1 cellular context compared by ENCODE assay signal in the genomic region with DNA sequence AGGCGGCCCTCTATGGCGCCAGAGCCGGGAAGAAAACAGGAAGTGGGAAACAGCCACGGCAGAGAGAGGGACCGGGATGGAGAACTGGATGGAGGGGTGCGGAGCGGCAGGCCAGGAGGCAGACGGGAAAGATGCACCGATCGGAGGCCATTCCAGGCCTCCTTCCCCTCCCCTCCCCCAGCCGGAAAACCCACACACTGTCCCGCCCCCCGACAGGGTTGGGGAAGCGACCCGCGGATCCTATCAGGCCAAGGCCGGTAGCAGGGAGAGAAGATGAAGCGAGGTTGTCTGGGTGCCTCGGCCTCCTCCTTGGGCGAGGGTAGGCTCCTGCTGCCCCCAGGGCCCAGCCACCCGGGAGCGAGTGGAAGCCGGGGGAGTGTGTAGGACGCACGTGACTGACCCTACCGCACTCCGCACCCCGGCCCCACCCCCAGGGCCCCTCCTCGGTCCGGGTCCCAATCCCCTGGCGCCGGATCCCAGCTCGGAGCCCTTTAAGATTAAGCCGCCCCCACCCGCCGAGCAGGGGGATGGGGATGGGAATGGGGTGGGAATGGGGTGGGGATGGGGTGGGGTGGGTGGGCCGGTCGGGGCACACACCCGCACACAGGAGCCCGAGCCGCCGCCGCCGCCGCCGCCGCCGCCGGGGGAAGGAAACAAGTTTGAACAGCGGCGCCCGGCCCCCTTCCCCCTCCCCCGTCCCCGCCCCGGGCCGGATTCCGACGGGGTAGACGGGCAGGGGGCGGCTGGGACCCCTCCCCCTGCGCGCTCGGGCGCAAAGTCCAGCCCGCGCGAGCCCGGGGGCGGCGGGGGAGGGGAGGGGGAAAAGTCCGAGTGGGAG.
TF ChIP-seq lines count a peak whose summit lies in the region.

No MANE protein-coding gene starts in this region.

TF ChIP-seq in GM12878, 131 proteins besides CTCF, POLR2A, EP300 and RAD21 (continues in another document):
- TF ChIP-seq E2F8 (IDR thresholded peaks at IDR 0.05; ENCODE audit: low read depth, partially characterized antibody): no peak
- TF ChIP-seq, protein P1, sequence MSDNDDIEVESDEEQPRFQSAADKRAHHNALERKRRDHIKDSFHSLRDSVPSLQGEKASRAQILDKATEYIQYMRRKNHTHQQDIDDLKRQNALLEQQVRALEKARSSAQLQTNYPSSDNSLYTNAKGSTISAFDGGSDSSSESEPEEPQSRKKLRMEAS (IDR thresholded peaks at IDR 0.05; ENCODE audit: low read depth, low read length): no peak
- TF ChIP-seq POLR2AphosphoS5 (IDR thresholded peaks at IDR 0.05; ENCODE audit: low read length): peak; percentile 63; the same call in 1 of the 2 replicates
- no peak for TF ChIP-seq SREBF1 (IDR thresholded peaks at IDR 0.05; ENCODE audit: low read length)
- TF ChIP-seq GABPA (IDR thresholded peaks at IDR 0.05; ENCODE audit: low read depth): no peak
- no peak for TF ChIP-seq ZNF217 (IDR thresholded peaks at IDR 0.05)
- TF ChIP-seq, protein P2, sequence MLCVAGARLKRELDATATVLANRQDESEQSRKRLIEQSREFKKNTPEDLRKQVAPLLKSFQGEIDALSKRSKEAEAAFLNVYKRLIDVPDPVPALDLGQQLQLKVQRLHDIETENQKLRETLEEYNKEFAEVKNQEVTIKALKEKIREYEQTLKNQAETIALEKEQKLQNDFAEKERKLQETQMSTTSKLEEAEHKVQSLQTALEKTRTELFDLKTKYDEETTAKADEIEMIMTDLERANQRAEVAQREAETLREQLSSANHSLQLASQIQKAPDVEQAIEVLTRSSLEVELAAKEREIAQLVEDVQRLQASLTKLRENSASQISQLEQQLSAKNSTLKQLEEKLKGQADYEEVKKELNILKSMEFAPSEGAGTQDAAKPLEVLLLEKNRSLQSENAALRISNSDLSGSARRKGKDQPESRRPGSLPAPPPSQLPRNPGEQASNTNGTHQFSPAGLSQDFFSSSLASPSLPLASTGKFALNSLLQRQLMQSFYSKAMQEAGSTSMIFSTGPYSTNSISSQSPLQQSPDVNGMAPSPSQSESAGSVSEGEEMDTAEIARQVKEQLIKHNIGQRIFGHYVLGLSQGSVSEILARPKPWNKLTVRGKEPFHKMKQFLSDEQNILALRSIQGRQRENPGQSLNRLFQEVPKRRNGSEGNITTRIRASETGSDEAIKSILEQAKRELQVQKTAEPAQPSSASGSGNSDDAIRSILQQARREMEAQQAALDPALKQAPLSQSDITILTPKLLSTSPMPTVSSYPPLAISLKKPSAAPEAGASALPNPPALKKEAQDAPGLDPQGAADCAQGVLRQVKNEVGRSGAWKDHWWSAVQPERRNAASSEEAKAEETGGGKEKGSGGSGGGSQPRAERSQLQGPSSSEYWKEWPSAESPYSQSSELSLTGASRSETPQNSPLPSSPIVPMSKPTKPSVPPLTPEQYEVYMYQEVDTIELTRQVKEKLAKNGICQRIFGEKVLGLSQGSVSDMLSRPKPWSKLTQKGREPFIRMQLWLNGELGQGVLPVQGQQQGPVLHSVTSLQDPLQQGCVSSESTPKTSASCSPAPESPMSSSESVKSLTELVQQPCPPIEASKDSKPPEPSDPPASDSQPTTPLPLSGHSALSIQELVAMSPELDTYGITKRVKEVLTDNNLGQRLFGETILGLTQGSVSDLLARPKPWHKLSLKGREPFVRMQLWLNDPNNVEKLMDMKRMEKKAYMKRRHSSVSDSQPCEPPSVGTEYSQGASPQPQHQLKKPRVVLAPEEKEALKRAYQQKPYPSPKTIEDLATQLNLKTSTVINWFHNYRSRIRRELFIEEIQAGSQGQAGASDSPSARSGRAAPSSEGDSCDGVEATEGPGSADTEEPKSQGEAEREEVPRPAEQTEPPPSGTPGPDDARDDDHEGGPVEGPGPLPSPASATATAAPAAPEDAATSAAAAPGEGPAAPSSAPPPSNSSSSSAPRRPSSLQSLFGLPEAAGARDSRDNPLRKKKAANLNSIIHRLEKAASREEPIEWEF (IDR thresholded peaks at IDR 0.05; ENCODE audit: insufficient replicate concordance, low read depth, low read length): no peak
- no peak for TF ChIP-seq WRNIP1 (IDR thresholded peaks at IDR 0.05; ENCODE audit: borderline replicate concordance, low read depth, low read length)
- TF ChIP-seq SIN3A (IDR thresholded peaks at IDR 0.05; ENCODE audit: low read depth, low read length): no peak
- TF ChIP-seq, protein P3, sequence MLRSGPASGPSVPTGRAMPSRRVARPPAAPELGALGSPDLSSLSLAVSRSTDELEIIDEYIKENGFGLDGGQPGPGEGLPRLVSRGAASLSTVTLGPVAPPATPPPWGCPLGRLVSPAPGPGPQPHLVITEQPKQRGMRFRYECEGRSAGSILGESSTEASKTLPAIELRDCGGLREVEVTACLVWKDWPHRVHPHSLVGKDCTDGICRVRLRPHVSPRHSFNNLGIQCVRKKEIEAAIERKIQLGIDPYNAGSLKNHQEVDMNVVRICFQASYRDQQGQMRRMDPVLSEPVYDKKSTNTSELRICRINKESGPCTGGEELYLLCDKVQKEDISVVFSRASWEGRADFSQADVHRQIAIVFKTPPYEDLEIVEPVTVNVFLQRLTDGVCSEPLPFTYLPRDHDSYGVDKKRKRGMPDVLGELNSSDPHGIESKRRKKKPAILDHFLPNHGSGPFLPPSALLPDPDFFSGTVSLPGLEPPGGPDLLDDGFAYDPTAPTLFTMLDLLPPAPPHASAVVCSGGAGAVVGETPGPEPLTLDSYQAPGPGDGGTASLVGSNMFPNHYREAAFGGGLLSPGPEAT (IDR thresholded peaks at IDR 0.05; ENCODE audit: low read depth): 0 out of 2 replicates have a peak, but pooled peaks have one; percentile 28
- no peak for TF ChIP-seq EZH2 (IDR thresholded peaks at IDR 0.05; ENCODE audit: borderline replicate concordance, control insufficient read depth, low read depth, low read length)
- no peak for TF ChIP-seq SP1 (IDR thresholded peaks at IDR 0.05; ENCODE audit: low read depth, low read length)
- TF ChIP-seq HDGF (IDR thresholded peaks at IDR 0.05): no peak
- TF ChIP-seq ZNF592 (IDR thresholded peaks at IDR 0.05): no peak
- TF ChIP-seq, protein P4, sequence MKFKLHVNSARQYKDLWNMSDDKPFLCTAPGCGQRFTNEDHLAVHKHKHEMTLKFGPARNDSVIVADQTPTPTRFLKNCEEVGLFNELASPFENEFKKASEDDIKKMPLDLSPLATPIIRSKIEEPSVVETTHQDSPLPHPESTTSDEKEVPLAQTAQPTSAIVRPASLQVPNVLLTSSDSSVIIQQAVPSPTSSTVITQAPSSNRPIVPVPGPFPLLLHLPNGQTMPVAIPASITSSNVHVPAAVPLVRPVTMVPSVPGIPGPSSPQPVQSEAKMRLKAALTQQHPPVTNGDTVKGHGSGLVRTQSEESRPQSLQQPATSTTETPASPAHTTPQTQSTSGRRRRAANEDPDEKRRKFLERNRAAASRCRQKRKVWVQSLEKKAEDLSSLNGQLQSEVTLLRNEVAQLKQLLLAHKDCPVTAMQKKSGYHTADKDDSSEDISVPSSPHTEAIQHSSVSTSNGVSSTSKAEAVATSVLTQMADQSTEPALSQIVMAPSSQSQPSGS (IDR thresholded peaks at IDR 0.05; ENCODE audit: low read length): no peak
- no peak for TF ChIP-seq ZNF384 (IDR thresholded peaks at IDR 0.05; ENCODE audit: borderline replicate concordance, low read depth, low read length)
- no peak for TF ChIP-seq POLR2AphosphoS2 (IDR thresholded peaks at IDR 0.05; ENCODE audit: low read depth, low read length)
- peak; percentile 50; the same call in 1 of the 2 replicates for TF ChIP-seq RUNX3 (IDR thresholded peaks at IDR 0.05; ENCODE audit: low read length)
- TF ChIP-seq SMAD5 (IDR thresholded peaks at IDR 0.05; ENCODE audit: low read depth): no peak
- no peak for TF ChIP-seq ZNF274 (IDR thresholded peaks at IDR 0.05; ENCODE audit: insufficient read depth, insufficient read length)
- TF ChIP-seq NKRF (conservative IDR thresholded peaks at IDR 0.05): peak; percentile 30; the same call in 1 of the 2 replicates
- TF ChIP-seq ASH2L (IDR thresholded peaks at IDR 0.05; ENCODE audit: borderline replicate concordance, low read depth): no peak
- TF ChIP-seq CHD2 (IDR thresholded peaks at IDR 0.05; ENCODE audit: borderline replicate concordance, low read depth, low read length): peak; percentile 42; the same call in 1 of the 2 replicates
- TF ChIP-seq KAT2A (conservative IDR thresholded peaks at IDR 0.05; ENCODE audit: control insufficient read depth, low read depth, low read length): no peak
- TF ChIP-seq NBN (IDR thresholded peaks at IDR 0.05): 0 out of 2 replicates have a peak, but pooled peaks have one; percentile 44
- TF ChIP-seq SMARCA5 (IDR thresholded peaks at IDR 0.05): no peak
- TF ChIP-seq EED (IDR thresholded peaks at IDR 0.05; ENCODE audit: low read depth): peak; percentile 81; the same call in 1 of the 2 replicates
- TF ChIP-seq KDM1A (IDR thresholded peaks at IDR 0.05; ENCODE audit: borderline replicate concordance): no peak
- peak; percentile 87 for TF ChIP-seq IKZF1 (conservative IDR thresholded peaks at IDR 0.05)
- TF ChIP-seq FOS (IDR thresholded peaks at IDR 0.05; ENCODE audit: borderline replicate concordance, extremely low read depth, insufficient read length): no peak
- no peak for TF ChIP-seq NR2C1 (IDR thresholded peaks at IDR 0.05)
- no peak for TF ChIP-seq STAT3 (IDR thresholded peaks at IDR 0.05; ENCODE audit: low read depth, low read length)
- no peak for TF ChIP-seq JUND (IDR thresholded peaks at IDR 0.05; ENCODE audit: low read depth, low read length)
- peak in 1 of 2 experiments; percentile 22; a peak in 1 of 3 replicates for TF ChIP-seq EGR1 (IDR thresholded peaks at IDR 0.05; ENCODE audit: borderline replicate concordance in 1 of 2, low read depth in 2 of 2, low read length in 2 of 2)
- TF ChIP-seq ZBED1 (IDR thresholded peaks at IDR 0.05; ENCODE audit: borderline replicate concordance): no peak
- no peak for TF ChIP-seq HDAC2 (IDR thresholded peaks at IDR 0.05)
- no peak for TF ChIP-seq SREBF2 (IDR thresholded peaks at IDR 0.05; ENCODE audit: low read length)
- TF ChIP-seq CBFB (IDR thresholded peaks at IDR 0.05; ENCODE audit: low read depth): 0 out of 2 replicates have a peak, but pooled peaks have one; percentile 40
- no peak for TF ChIP-seq MXI1 (IDR thresholded peaks at IDR 0.05; ENCODE audit: low read depth, low read length)
- no peak for TF ChIP-seq MTA3 (IDR thresholded peaks at IDR 0.05; ENCODE audit: borderline replicate concordance, low read length)
- TF ChIP-seq ESRRA (IDR thresholded peaks at IDR 0.05; ENCODE audit: low read length): no peak
